In genomic region chr1:6535214-6535613, GRCh38 we compare ENCODE assay signal across 1 cellular context.
A peak's percentile ranks its signal among the peaks of the same experiment; 100 is the strongest.
TF ChIP-seq lines count a peak whose summit lies in the region.

No MANE protein-coding gene starts in this region.

TF ChIP-seq in K562, 482 proteins besides CTCF, POLR2A, EP300 and RAD21:
- TF ChIP-seq USF1 (CRISPR knock-in tag; IDR thresholded peaks at IDR 0.05), result 0 out of 2 replicates have a peak, but pooled peaks have one; percentile 8
- TF ChIP-seq HNRNPUL1 (IDR thresholded peaks at IDR 0.05; ENCODE audit: low read length), result no peak
